8 cellular contexts compared by ENCODE assay signal in genomic region chr20:10672579-10673127, GRCh38. TPM values are rescaled to one million over a fixed set of nuclear protein-coding genes. Genes with fewer than 3 reads are reported as not detected.
DNase-seq lines count a peak whose midpoint lies in the region; ATAC-seq and TF ChIP-seq lines count a peak whose summit lies in the region.

No MANE protein-coding gene starts in this region.

- H3K79me2 ChIP-seq in OCI-LY3 (ENCODE audit: low read length) (no peaks in the 10 kb centered on the region), trophoblast cell (ENCODE audit: control insufficient read depth, insufficient read depth, low read length, poor library complexity) (peaks cover 18% of the 10 kb centered on the region)

- peak; percentile 25 for TF ChIP-seq POLR2A in GM18526 (IDR thresholded peaks at IDR 0.05; ENCODE audit: extremely low read depth, insufficient read length)

- H4K91ac ChIP-seq in trophoblast cell (ENCODE audit: low read depth, low read length) = peak overlapping the region; percentile 16

- H3K4me3 ChIP-seq in AG04450 (ENCODE audit: low read depth, low read length) (peak overlapping the region; percentile 88), OCI-LY3 (ENCODE audit: low read length) (no peak overlapping the region), trophoblast cell (ENCODE audit: low read depth, low read length) (peak overlapping the region; percentile 94)

- H3K79me1 ChIP-seq in trophoblast cell (ENCODE audit: low read length) = peaks cover 28% of the 10 kb centered on the region

- H3K4me1 Mint-ChIP-seq in activated naive CD8-positive, alpha-beta T cell treated with anti-CD3 and anti-CD28 coated beads, Interleukin-2, amount 10 ng/mL, durations not matched to agents 7 days and 5 days = peaks cover 18% of the 10 kb centered on the region

- POLR2A ChIA-PET in AG04450 (lab: Yijun Ruan, JAX) = interaction anchor here (0.7 to 2.4 kb wide), 7 partner anchors 19 to 252 kb away, joined by 3 to 13 read pairs (median 6); partner anchors contain the start of genes MKKS and SLX4IP
- POLR2A ChIA-PET in activated naive CD8-positive, alpha-beta T cell treated with anti-CD3 and anti-CD28 coated beads, Interleukin-2, amount 10 ng/mL, durations not matched to agents 7 days and 5 days (lab: Charles Lee) = interaction anchor here (0.9 to 1.4 kb wide), 2 partner anchors 184 to 238 kb away, joined by 3 to 6 read pairs; partner anchors contain the start of genes MKKS and SLX4IP

- no peak overlapping the region for H2AFZ ChIP-seq in OCI-LY3 (ENCODE audit: low read depth, low read length)
- peak overlapping the region; percentile 1 for H2AFZ ChIP-seq in trophoblast cell (ENCODE audit: insufficient read depth, low read length, poor library complexity)

- CTCF ChIA-PET in AG04450 (lab: Charles Lee) = interaction anchor here (1.6 to 2.1 kb wide), 2 partner anchors 533 to 871 kb away, joined by 4 to 21 read pairs; no protein-coding TSS in a partner anchor

- no peaks in the 10 kb centered on the region; the same call in 1 of the 2 replicates for H3K9me3 ChIP-seq in AG04450 (ENCODE audit: control insufficient read depth, insufficient read depth, low read length)
- H3K9me3 ChIP-seq in OCI-LY3 (ENCODE audit: insufficient read depth, low read length) = no peaks in the 10 kb centered on the region
- no peaks in the 10 kb centered on the region for H3K9me3 ChIP-seq in trophoblast cell (ENCODE audit: insufficient read depth, low read depth, low read length)

- peak overlapping the region; percentile 33 for H3K14ac ChIP-seq in trophoblast cell (ENCODE audit: low read length)

- H3K4me1 ChIP-seq in OCI-LY3 (ENCODE audit: low read length) (peaks cover 47% of the 10 kb centered on the region), trophoblast cell (ENCODE audit: control insufficient read depth in 1 of 2, insufficient read depth in 2 of 2, low read length in 2 of 2) (peaks cover 5 to 15% of the 10 kb centered on the region in 2 experiments)

- H3K36me3 Mint-ChIP-seq in activated naive CD8-positive, alpha-beta T cell treated with anti-CD3 and anti-CD28 coated beads, Interleukin-2, amount 10 ng/mL, durations not matched to agents 7 days and 5 days = no peaks in the 10 kb centered on the region

- H3K4me3 Mint-ChIP-seq in activated naive CD8-positive, alpha-beta T cell treated with anti-CD3 and anti-CD28 coated beads, Interleukin-2, amount 10 ng/mL, durations not matched to agents 7 days and 5 days = peak overlapping the region; percentile 85

- intact Hi-C loops in cardiac septum (cut with DNase I) = loop anchor here (5.0 to 10.0 kb wide), 6 partner anchors 82 to 595 kb away; no protein-coding TSS in a partner anchor

- peak overlapping the region; percentile 65 for H3K27ac Mint-ChIP-seq in activated naive CD8-positive, alpha-beta T cell treated with anti-CD3 and anti-CD28 coated beads, Interleukin-2, amount 10 ng/mL, durations not matched to agents 7 days and 5 days

- no CpG with 5 or more reads among the region's 48 CpGs for WGBS in trophoblast cell (ENCODE audit: extremely low coverage, insufficient coverage, insufficient read length)

- H4K12ac ChIP-seq in trophoblast cell (ENCODE audit: low read depth, low read length) = no peak overlapping the region

- peak overlapping the region; percentile 15 for H2BK12ac ChIP-seq in trophoblast cell (ENCODE audit: low read length)

- peak overlapping the region; percentile 72 for H3K18ac ChIP-seq in trophoblast cell (ENCODE audit: low read length)

- H4K20me1 ChIP-seq in OCI-LY3 (ENCODE audit: insufficient read depth, low read length) = no peaks in the 10 kb centered on the region

- TF ChIP-seq CTCF in AG04450 (IDR thresholded peaks at IDR 0.05; ENCODE audit: low read depth, low read length) = no peak
- TF ChIP-seq CTCF in OCI-LY3 (IDR thresholded peaks at IDR 0.05; ENCODE audit: low read depth, low read length) = no peak

- peak overlapping the region; percentile 38 for H2BK120ac ChIP-seq in trophoblast cell (ENCODE audit: insufficient read depth, low read length, poor library complexity)

- H3K4me2 ChIP-seq in OCI-LY3 (ENCODE audit: low read length) = peak overlapping the region; percentile 99; the same call in 1 of the 2 replicates
- H3K4me2 ChIP-seq in trophoblast cell (ENCODE audit: low read length) = peak overlapping the region; percentile 97

- H2AK5ac ChIP-seq in trophoblast cell (ENCODE audit: low read length) = no peak overlapping the region

- peak overlapping the region; percentile 11 for H2BK5ac ChIP-seq in trophoblast cell (ENCODE audit: low read depth, low read length, poor library complexity)

- H3K27ac ChIP-seq in AG04450 (ENCODE audit: low read depth, low read length) (peak overlapping the region; percentile 81), OCI-LY3 (ENCODE audit: low read length) (no peak overlapping the region), trophoblast cell (ENCODE audit: low read depth, low read length) (no peak overlapping the region)

- H3K36me3 ChIP-seq in OCI-LY3 (replicated peaks; ENCODE audit: low read depth, low read length) (no peaks in the 10 kb centered on the region), trophoblast cell (ENCODE audit: control insufficient read depth in 1 of 2, insufficient read depth in 2 of 2, low read length in 2 of 2) (peaks cover 5 to 18% of the 10 kb centered on the region in 2 experiments)

- H3K27me3 ChIP-seq in AG04450 (ENCODE audit: control insufficient read depth, insufficient read depth, low read length) = no peaks in the 10 kb centered on the region
- peaks cover 34% of the 10 kb centered on the region for H3K27me3 ChIP-seq in OCI-LY3 (ENCODE audit: low read depth, low read length)
- H3K27me3 ChIP-seq in trophoblast cell (ENCODE audit: insufficient read depth, low read length) = no peaks in the 10 kb centered on the region

- ATAC-seq in activated naive CD8-positive, alpha-beta T cell treated with anti-CD3 and anti-CD28 coated beads, Interleukin-2, amount 10 ng/mL, durations not matched to agents 7 days and 5 days (ENCODE audit: low read depth) = peak; percentile 1
- no peak for ATAC-seq in HG03342 (IDR thresholded peaks at IDR 0.05; ENCODE audit: unreplicated experiment)
- no peak for ATAC-seq in GM21786 (IDR thresholded peaks at IDR 0.05; ENCODE audit: unreplicated experiment)

- peak overlapping the region; percentile 37 for H3K4ac ChIP-seq in trophoblast cell (ENCODE audit: low read depth, low read length)

- DNase-seq in AG04450 (ENCODE audit: low read depth, low spot score) (no peak), cardiac septum (ENCODE audit: low spot score) (peak; percentile 90), trophoblast cell (peak; percentile 56 to 72)
- peak; percentile 74 for DNase-seq in activated naive CD8-positive, alpha-beta T cell treated with anti-CD3 and anti-CD28 coated beads, Interleukin-2, amount 10 ng/mL, durations not matched to agents 7 days and 5 days

- H3K9me3 Mint-ChIP-seq in activated naive CD8-positive, alpha-beta T cell treated with anti-CD3 and anti-CD28 coated beads, Interleukin-2, amount 10 ng/mL, durations not matched to agents 7 days and 5 days = no peaks in the 10 kb centered on the region

- H3K27me3 Mint-ChIP-seq in activated naive CD8-positive, alpha-beta T cell treated with anti-CD3 and anti-CD28 coated beads, Interleukin-2, amount 10 ng/mL, durations not matched to agents 7 days and 5 days = peaks cover 46% of the 10 kb centered on the region

- peak overlapping the region; percentile 11 for H4K8ac ChIP-seq in trophoblast cell (ENCODE audit: low read depth, low read length)

- H3K23ac ChIP-seq in trophoblast cell (ENCODE audit: low read length) = peak overlapping the region; percentile 29

- no peak overlapping the region for H3K9ac ChIP-seq in OCI-LY3 (ENCODE audit: low read length)
- peak overlapping the region; percentile 97 for H3K9ac ChIP-seq in trophoblast cell (ENCODE audit: low read length)

RNA-seq across cellular contexts. Expression of gene JAG1, which starts 1.1 kb away (rescaled TPM):
- 13.5 and 17.9 TPM in 2 replicates for polyA plus RNA-seq in AG04450 (2011; rRNA removed)
- 55.2 and 56.7 TPM in 2 replicates for polyA minus RNA-seq in AG04450 (2011; rRNA and poly(A)+ RNA removed)
- total RNA-seq in activated naive CD8-positive, alpha-beta T cell treated with anti-CD3 and anti-CD28 coated beads, Interleukin-2, amount 10 ng/mL, durations not matched to agents 7 days and 5 days = under 1 TPM; 0.28 to 0.89 TPM
- total RNA-seq in cardiac septum = 42.1 TPM
- polyA plus RNA-seq in trophoblast cell (2013) = 34.3 and 36.3 TPM in 2 replicates

Comparison
In these comparisons a context has a peak if more than half of its experiments do, and no peak if none do; other contexts are left out.
1. RNA of gene JAG1, which starts 1.1 kb away (total RNA-seq): 42.1 TPM in cardiac septum (single experiment); 0.28 to 0.89 TPM in activated naive CD8-positive, alpha-beta T cell treated with anti-CD3 and anti-CD28 coated beads, Interleukin-2, amount 10 ng/mL, durations not matched to agents 7 days and 5 days; every median in the first group is over 10 times any median in the second.